8 cellular contexts compared by ENCODE assay signal in the genomic region with DNA sequence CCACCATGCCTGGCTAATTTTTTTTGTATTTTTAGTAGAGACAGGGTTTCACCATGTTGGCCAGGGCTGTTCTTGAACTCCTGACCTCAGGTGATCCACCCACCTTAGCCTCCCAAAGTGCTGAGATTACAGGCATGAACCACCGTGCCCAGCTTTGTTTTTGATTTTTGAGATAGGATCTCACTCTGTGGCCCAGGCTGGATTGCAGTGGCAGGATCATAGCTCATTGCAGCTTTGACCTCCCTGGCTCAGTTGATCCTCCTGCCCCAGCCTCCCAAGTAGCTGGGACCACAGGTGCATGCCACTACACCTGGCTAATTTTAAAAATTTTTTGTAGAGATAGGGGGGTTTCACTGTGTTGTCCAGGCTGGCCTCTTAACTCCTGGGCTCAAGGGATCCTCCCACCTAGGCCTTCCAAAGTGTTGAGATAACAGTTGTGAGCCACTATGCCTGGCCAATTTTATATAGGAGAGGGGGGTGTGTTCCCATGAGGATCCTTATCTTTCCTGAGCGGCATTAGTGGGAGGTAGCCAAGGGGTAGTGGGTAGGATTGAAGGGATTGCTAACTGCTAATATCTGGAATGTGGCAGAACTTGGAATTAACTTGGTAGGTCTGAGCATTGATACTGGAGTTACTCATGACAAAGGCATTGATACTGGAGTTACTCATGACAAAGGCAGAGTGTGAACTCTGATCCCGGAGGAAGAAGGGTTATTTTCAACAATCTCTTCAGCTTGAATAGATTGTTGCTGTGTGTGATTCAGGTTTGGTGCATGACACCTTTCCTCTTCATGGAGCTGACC. TPM values are rescaled to one million over a fixed set of nuclear protein-coding genes. Genes with fewer than 3 reads are reported as not detected.
DNase-seq lines count a peak whose midpoint lies in the region; ATAC-seq and TF ChIP-seq lines count a peak whose summit lies in the region.

No MANE protein-coding gene starts in this region.

- DNase-seq in GM13976 (ENCODE audit: low spot score) = peak; percentile 3
- no peak for DNase-seq in SJSA1 (ENCODE audit: low read depth in 1 of 2, low spot score in 2 of 2)
- DNase-seq in esophagus muscularis mucosa (ENCODE audit: extremely low spot score) = no peak
- DNase-seq in psoas muscle = no peak
- no peak for DNase-seq in NCI-H1694 treated with DMSO at 0.1 percent for 48 hours (lab: John Stamatoyannopoulos, UW)
- no peak for DNase-seq in DMS79 treated with DMSO at 0.1 percent for 48 hours (lab: John Stamatoyannopoulos, UW)

- no peak for TF ChIP-seq POLR2A in esophagus muscularis mucosa (IDR thresholded peaks at IDR 0.05; ENCODE audit: low read depth)

- TF ChIP-seq CTCF in GM13976 (IDR thresholded peaks at IDR 0.05; ENCODE audit: borderline replicate concordance, control extremely low read depth, extremely low read depth, insufficient read depth, missing control alignments) (no peak), esophagus muscularis mucosa (IDR thresholded peaks at IDR 0.05) (no peak), psoas muscle (IDR thresholded peaks at IDR 0.05) (no peak)

- in situ Hi-C loops in GM13976 (cut with MboI; ENCODE audit: low sequenced_read_pairs, unreplicated experiment) = no loop called here

- peak overlapping the region; percentile 65 for H3K4me3 ChIP-seq in SJSA1
- H3K4me3 ChIP-seq in esophagus muscularis mucosa = peak overlapping the region; percentile 73 to 89 (median 86)
- peak overlapping the region; percentile 82 for H3K4me3 ChIP-seq in psoas muscle

- H3K27me3 ChIP-seq in SJSA1 (replicated peaks) = no peaks in the 10 kb centered on the region
- H3K27me3 ChIP-seq in esophagus muscularis mucosa = no peaks in the 10 kb centered on the region
- no peaks in the 10 kb centered on the region for H3K27me3 ChIP-seq in psoas muscle (ENCODE audit: insufficient read depth in 3 of 3, low read length in 2 of 3)

- H3K36me3 ChIP-seq in SJSA1 (peaks cover 70% of the 10 kb centered on the region), esophagus muscularis mucosa (peaks cover 25 to 67% (median 62%) of the 10 kb centered on the region in 4 donors), psoas muscle (ENCODE audit: insufficient read depth in 1 of 2, low read depth in 1 of 2) (peaks cover 3 to 67% of the 10 kb centered on the region in 2 donors)

- H3K27ac ChIP-seq in SJSA1 (peak overlapping the region; percentile 90), esophagus muscularis mucosa (replicated peaks in 1 of 4) (peak overlapping the region; percentile 83 to 98 (median 90)), psoas muscle (peak overlapping the region; percentile 95)

- H3K4me1 ChIP-seq in SJSA1 (replicated peaks) = peaks cover 17% of the 10 kb centered on the region
- peaks cover 24 to 34% (median 28%) of the 10 kb centered on the region in 4 donors for H3K4me1 ChIP-seq in esophagus muscularis mucosa
- peaks cover 15% of the 10 kb centered on the region for H3K4me1 ChIP-seq in psoas muscle

- H3K9me3 ChIP-seq in SJSA1 (replicated peaks) = no peaks in the 10 kb centered on the region
- H3K9me3 ChIP-seq in esophagus muscularis mucosa = no peaks in the 10 kb centered on the region
- no peaks in the 10 kb centered on the region for H3K9me3 ChIP-seq in psoas muscle

- intact Hi-C loops in esophagus muscularis mucosa (cut with DNase I) = loop anchor here (5.0 to 10.0 kb wide), 2 partner anchors 334 to 354 kb away; a partner anchor contains a TSS
- intact Hi-C loops in psoas muscle (cut with DNase I) = loop anchor here (2.0 to 5.0 kb wide), 3 partner anchors 16 to 351 kb away; a partner anchor contains a TSS

- WGBS in esophagus muscularis mucosa = 79% methylated on average over 3 of the region's 3 CpGs
- WGBS in psoas muscle, 3 donors = 81 to 84% (median 82%) methylated on average over 3 of the region's 3 CpGs

- no peak for TF ChIP-seq EP300 in esophagus muscularis mucosa (IDR thresholded peaks at IDR 0.05)

- ATAC-seq in psoas muscle = peak in 1 of 4 donors; percentile 2
- no peak for ATAC-seq in GM19452 (IDR thresholded peaks at IDR 0.05; ENCODE audit: unreplicated experiment)
- no peak for ATAC-seq in HG02610 (IDR thresholded peaks at IDR 0.05; ENCODE audit: unreplicated experiment)

RNA-seq across cellular contexts. Expression of a gene that starts 1.0 kb away (rescaled TPM):
- total RNA-seq in SJSA1 (2014; rRNA removed; shearing (Covaris generic)) = 60.1 and 60.2 TPM in 2 replicates
- 10 to 100 TPM; 28.7 to 83.8 (median 48.5) TPM for total RNA-seq in esophagus muscularis mucosa
- 10 to 100 TPM; 38.7 to 86.1 (median 64.4) TPM for total RNA-seq in psoas muscle
- 10 to 100 TPM; 25.8 to 77.5 (median 54.1) TPM for polyA plus RNA-seq in psoas muscle

RNA-seq across cellular contexts. Expression of a gene that starts 18.3 kb away (rescaled TPM):
- total RNA-seq in SJSA1 (2014; rRNA removed; shearing (Covaris generic)) = 17.8 and 18.2 TPM in 2 replicates
- total RNA-seq in esophagus muscularis mucosa (10 to 100 TPM; 10.8 to 49.5 (median 20.9) TPM), psoas muscle (10 to 100 TPM; 14.9 to 57.5 (median 32.1) TPM)
- 10 to 100 TPM; 14.7 to 32.2 (median 15.5) TPM for polyA plus RNA-seq in psoas muscle

RNA-seq across cellular contexts. Expression of a gene that starts 31.0 kb away (rescaled TPM):
- total RNA-seq in SJSA1 (2014; rRNA removed; shearing (Covaris generic)) = 22.5 and 29.0 TPM in 2 replicates
- total RNA-seq in esophagus muscularis mucosa (10 to 100 TPM; 59.4 to 79.7 (median 65.6) TPM), psoas muscle (10 to 100 TPM; 22.0 to 29.8 (median 26.8) TPM)
- 10 to 100 TPM; 13.9 to 24.9 (median 14.6) TPM for polyA plus RNA-seq in psoas muscle
